In genomic region chr7:75996476-75996875, GRCh38 we compare ENCODE assay signal across 15 cellular contexts.
"Had no signal": no experiment of that assay in that cellular context is flagged by ENCODE, and none has a peak within 500 bp of the region (broad histone marks: within the 10 kb centered on the region; RNA-seq: fewer than 3 reads in every experiment).

No MANE protein-coding gene starts in this region.

- H3K4me3 ChIP-seq: neural progenitor cell, ovary, uterus had no signal

- H3K9ac ChIP-seq: neural progenitor cell had no signal

- H3K27me3 ChIP-seq: neural progenitor cell, ovary, uterus had no signal

- H3K9me3 ChIP-seq: ovary, uterus had no signal

- H3K4me1 ChIP-seq: uterus had no signal

- H3K9me3 Mint-ChIP-seq: activated naive CD4-positive, alpha-beta T cell treated with anti-CD3 and anti-CD28 coated beads for 36 hours; activated T-helper 17 cell treated with anti-CD3 and anti-CD28 coated beads, Interleukin-2, amount 50 U/mL, for 72 hours; central memory CD8-positive, alpha-beta T cell had no signal

- H3K36me3 ChIP-seq: neural progenitor cell, ovary, uterus had no signal

- H3K27me3 Mint-ChIP-seq: activated T-helper 17 cell treated with anti-CD3 and anti-CD28 coated beads, Interleukin-2, amount 50 U/mL, for 72 hours; central memory CD8-positive, alpha-beta T cell had no signal

- H3K27ac ChIP-seq: neural progenitor cell, uterus had no signal

- H2AFZ ChIP-seq: neural progenitor cell had no signal

- H3K27ac Mint-ChIP-seq: neural progenitor cell had no signal

- DNase-seq: activated CD4-positive, CD25-positive, alpha-beta regulatory T cell treated with anti-CD3 and anti-CD28 coated beads, Interleukin-2, amount 50 U/mL, for 72 hours; activated naive CD4-positive, alpha-beta T cell treated with anti-CD3 and anti-CD28 coated beads for 36 hours; activated T-cell treated with anti-CD3 and anti-CD28 coated beads for 4 hours; cortex of kidney; effector memory CD4-positive, alpha-beta T cell; foreskin fibroblast; hypothalamus; kidney glomerular epithelial cell; stimulated activated CD4-positive, alpha-beta T cell treated with anti-CD3 and anti-CD28 coated beads, Interleukin-1b, Interleukin-23, amount 100 ng/mL, for 48 hours; T-helper 9 cell; uterus had no signal

- H3K4me2 ChIP-seq: neural progenitor cell had no signal
